9 cellular contexts compared by ENCODE assay signal in the genomic region with DNA sequence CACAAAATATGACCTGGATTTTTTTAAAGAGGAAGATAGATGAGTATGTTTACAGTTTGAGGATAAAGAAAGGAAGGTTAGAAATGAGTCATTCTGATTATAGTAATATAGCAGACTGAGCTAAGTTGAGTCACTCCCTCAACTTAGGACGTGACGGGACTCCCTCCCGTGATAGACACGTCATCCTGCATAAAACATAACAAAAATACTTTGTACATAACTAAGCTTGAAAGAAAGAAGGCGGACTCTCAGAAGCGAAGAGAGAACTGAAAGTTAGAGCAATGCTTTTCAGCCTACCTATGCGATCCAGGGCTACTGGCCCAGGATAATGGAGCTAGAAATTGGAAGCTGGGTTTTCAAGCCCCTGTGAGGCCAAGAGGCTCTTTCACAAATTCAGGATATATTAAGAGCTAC. TPM values are rescaled to one million over a fixed set of nuclear protein-coding genes. Genes with fewer than 3 reads are reported as not detected.
DNase-seq lines count a peak whose midpoint lies in the region; ATAC-seq, FAIRE-seq and TF ChIP-seq lines count a peak whose summit lies in the region.
"Had no signal": no experiment of that assay in that cellular context is flagged by ENCODE, and none has a peak within 500 bp of the region (broad histone marks: within the 10 kb centered on the region; RNA-seq: fewer than 3 reads in every experiment).

No MANE protein-coding gene starts in this region.

- peak overlapping the region; percentile 91 for H3K4me2 ChIP-seq in endothelial cell of umbilical vein (ENCODE audit: insufficient read depth, low read length)
- no peak overlapping the region for H3K4me2 ChIP-seq in neuronal stem cell (ENCODE audit: insufficient read depth, low read length, poor library complexity, severe bottlenecking)

- ATAC-seq in GM19043 (IDR thresholded peaks at IDR 0.05; ENCODE audit: low read depth, unreplicated experiment) (peak; percentile 77), HG03175 (IDR thresholded peaks at IDR 0.05; ENCODE audit: unreplicated experiment) (peak; percentile 92), Right ventricle myocardium superior (ENCODE audit: poor library complexity) (no peak)

- no peak overlapping the region for H3K14ac ChIP-seq in neuronal stem cell (ENCODE audit: low read length)

- H4K20me1 ChIP-seq in endothelial cell of umbilical vein (replicated peaks; ENCODE audit: control insufficient read depth, extremely low read depth, insufficient read depth, low read length), result no peaks in the 10 kb centered on the region

- H3K9me1 ChIP-seq in endothelial cell of umbilical vein (replicated peaks; ENCODE audit: control insufficient read depth, extremely low read depth, insufficient read depth, low read length), result no peaks in the 10 kb centered on the region

- H2AK5ac ChIP-seq in neuronal stem cell (ENCODE audit: low read depth, low read length), result no peak overlapping the region

- TF ChIP-seq POLR2A in endothelial cell of umbilical vein (IDR thresholded peaks at IDR 0.05; ENCODE audit: low read depth, low read length), result no peak

- no CpG with 5 or more reads among the region's 7 CpGs for WGBS in neuronal stem cell (ENCODE audit: extremely low coverage in 2 of 2, insufficient read length in 2 of 2, insufficient replicate concordance in 1 of 2), 2 donors

- H3K4me3 ChIP-seq in A673 (ENCODE audit: low read depth, low read length, poor library complexity, severe bottlenecking) (no peak overlapping the region), endothelial cell of umbilical vein (replicated peaks in 1 of 3; ENCODE audit: insufficient read depth in 1 of 3, low read depth in 1 of 3, low read length in 3 of 3) (peak overlapping the region in 2 of 3 experiments; percentile 12 to 63), neuronal stem cell (ENCODE audit: low read length in 2 of 2) (no peak overlapping the region)

- no peak overlapping the region for H3K4ac ChIP-seq in neuronal stem cell (ENCODE audit: low read length)

- H3K27me3 ChIP-seq in A673 (replicated peaks; ENCODE audit: insufficient read depth, low read depth, low read length, poor library complexity), result no peaks in the 10 kb centered on the region
- H3K27me3 ChIP-seq in endothelial cell of umbilical vein (ENCODE audit: control insufficient read depth in 2 of 2, insufficient read depth in 2 of 2, low read length in 2 of 2), result peaks cover 0 to 2% of the 10 kb centered on the region in 2 experiments
- no peaks in the 10 kb centered on the region for H3K27me3 ChIP-seq in neuronal stem cell (ENCODE audit: control insufficient read depth in 3 of 3, insufficient read depth in 3 of 3, low read depth in 1 of 3, low read length in 3 of 3)

- H3K23ac ChIP-seq in neuronal stem cell (ENCODE audit: low read depth, low read length, poor library complexity), result no peak overlapping the region

- H3K18ac ChIP-seq in neuronal stem cell (ENCODE audit: low read length), result no peak overlapping the region

- DNase-seq in A673 (ENCODE audit: low spot score) (peak; percentile 55), T-helper 22 cell (ENCODE audit: low read depth) (peak; percentile 15), endothelial cell of umbilical vein (ENCODE audit: low read depth, low spot score) (peak; percentile 96), neuronal stem cell (ENCODE audit: low spot score) (no peak), Right ventricle myocardium superior (no peak)
- peak; percentile 24 to 34 (median 29) for DNase-seq in stimulated activated CD4-positive, alpha-beta T cell treated with anti-CD3 and anti-CD28 coated beads, Interleukin-12 subunit alpha, Interleukin-12 subunit beta, amount 100 ng/mL, for 48 hours (ENCODE audit: low read depth in 2 of 3, low spot score in 1 of 3)

- H2AFZ ChIP-seq in endothelial cell of umbilical vein (ENCODE audit: low read depth, low read length) (peak overlapping the region; percentile 53), neuronal stem cell (ENCODE audit: low read length) (no peak overlapping the region)

- peak overlapping the region; percentile 91 for H3K9ac ChIP-seq in endothelial cell of umbilical vein (replicated peaks; ENCODE audit: extremely low read depth, insufficient read depth, low read length)
- no peak overlapping the region for H3K9ac ChIP-seq in neuronal stem cell (ENCODE audit: low read depth, low read length, poor library complexity)

- H3K27ac ChIP-seq in A673 (ENCODE audit: low read depth, low read length, poor library complexity, severe bottlenecking) (no peak overlapping the region), endothelial cell of umbilical vein (ENCODE audit: insufficient read depth, low read depth, low read length) (peak overlapping the region; percentile 92), neuronal stem cell (replicated peaks; ENCODE audit: low read length) (no peak overlapping the region)

- H4K91ac ChIP-seq in neuronal stem cell (ENCODE audit: low read depth, low read length, poor library complexity), result no peak overlapping the region

- dilution Hi-C loops in endothelial cell of umbilical vein (cut with MboI; ENCODE audit: extremely low pct_ligation_motif_present, low sequenced_read_pairs), result no loop called here

- TF ChIP-seq CTCF in A673 (conservative IDR thresholded peaks at IDR 0.05; ENCODE audit: low read depth, low read length), result no peak
- TF ChIP-seq CTCF in endothelial cell of umbilical vein (IDR thresholded peaks at IDR 0.05; ENCODE audit: extremely low read depth in 1 of 2, insufficient read depth in 1 of 2, low read depth in 1 of 2, low read length in 2 of 2), result no peak

- intact Hi-C loops in A673 (cut with micrococcal nuclease; ENCODE audit: unreplicated experiment), result no loop called here
- intact Hi-C loops in endothelial cell of umbilical vein (cut with micrococcal nuclease), result loop anchor here (1.0 to 5.0 kb wide), 3 partner anchors 132 to 362 kb away; a partner anchor contains a TSS
- intact Hi-C loops in Right ventricle myocardium superior (cut with DNase I), result no loop called here

- H3K9me3 ChIP-seq in A673 (ENCODE audit: low read depth, low read length, poor library complexity, severe bottlenecking), result no peaks in the 10 kb centered on the region
- no peaks in the 10 kb centered on the region for H3K9me3 ChIP-seq in endothelial cell of umbilical vein (replicated peaks; ENCODE audit: control insufficient read depth, insufficient read depth, low read length)
- H3K9me3 ChIP-seq in neuronal stem cell (replicated peaks in 1 of 2; ENCODE audit: control insufficient read depth in 2 of 2, insufficient read depth in 1 of 2, low read depth in 1 of 2, low read length in 2 of 2), result peaks cover 0 to 2% of the 10 kb centered on the region in 2 donors

- H3K79me1 ChIP-seq in neuronal stem cell (ENCODE audit: low read depth, low read length), result no peaks in the 10 kb centered on the region

- no TSS peak for BruUV-seq in A673 (replicated peaks; lab: Mats Ljungman, UMichigan)
- BruUV-seq in endothelial cell of umbilical vein (replicated peaks; lab: Mats Ljungman, UMichigan), result no TSS peak

- H3K79me2 ChIP-seq in endothelial cell of umbilical vein (ENCODE audit: control insufficient read depth, insufficient read depth, low read length), result no peaks in the 10 kb centered on the region

- POLR2A ChIA-PET in A673 (lab: Charles Lee; ENCODE audit: low non-redundant PET), result interaction anchor here (0.6 kb wide), 1 partner anchor 207 kb away, joined by 12 read pairs; no protein-coding TSS in a partner anchor
- POLR2A ChIA-PET in endothelial cell of umbilical vein (lab: Charles Lee), result interaction anchor here (0.6 to 1.2 kb wide), 5 partner anchors 53 to 326 kb away, joined by 3 to 9 read pairs (median 5); partner anchors contain the start of gene DESI2

- no peak overlapping the region for H2BK5ac ChIP-seq in neuronal stem cell (ENCODE audit: low read length)

- H4K8ac ChIP-seq in neuronal stem cell (ENCODE audit: low read depth, low read length), result no peak overlapping the region

- H3K4me1 ChIP-seq in A673 (ENCODE audit: insufficient read depth, low read length, poor library complexity, severe bottlenecking) (no peaks in the 10 kb centered on the region), endothelial cell of umbilical vein (ENCODE audit: control insufficient read depth, extremely low read depth, insufficient read depth, low read length) (peaks cover 15% of the 10 kb centered on the region), neuronal stem cell (ENCODE audit: control insufficient read depth in 2 of 2, insufficient read depth in 1 of 2, low read depth in 1 of 2, low read length in 2 of 2) (peaks cover 0 to 3% of the 10 kb centered on the region in 2 donors)

- CTCF ChIA-PET in A673 (lab: Charles Lee), result interaction anchor here (0.5 kb wide), 1 partner anchor 437 kb away, joined by 4 read pairs; no protein-coding TSS in a partner anchor
- CTCF ChIA-PET in endothelial cell of umbilical vein (lab: Charles Lee), result interaction anchor here (0.8 to 1.7 kb wide), 9 partner anchors 12 to 1256 kb away, joined by 3 to 17 read pairs (median 5); a partner anchor contains a TSS

- H3K36me3 ChIP-seq in A673 (ENCODE audit: insufficient read depth, low read length, poor library complexity, severe bottlenecking) (no peaks in the 10 kb centered on the region), endothelial cell of umbilical vein (ENCODE audit: control insufficient read depth in 2 of 2, extremely low read depth in 1 of 2, insufficient read depth in 2 of 2, low read length in 2 of 2) (no peaks in the 10 kb centered on the region), neuronal stem cell (replicated peaks in 1 of 2; ENCODE audit: control insufficient read depth in 2 of 2, insufficient read depth in 2 of 2, low read length in 2 of 2) (no peaks in the 10 kb centered on the region)

- H2BK12ac ChIP-seq in neuronal stem cell (ENCODE audit: low read length), result no peak overlapping the region

- FAIRE-seq in endothelial cell of umbilical vein (lab: Jason Lieb, UNC), result peak; percentile 97
- FAIRE-seq: G401.6 had no signal

- no peak overlapping the region for H2BK120ac ChIP-seq in neuronal stem cell (ENCODE audit: low read depth, low read length)

- no peak overlapping the region for H2BK15ac ChIP-seq in neuronal stem cell (ENCODE audit: low read length)

TF ChIP-seq in endothelial cell of umbilical vein, 7 proteins besides CTCF, POLR2A, EP300 and RAD21 (continues in another document):
- TF ChIP-seq JUN (IDR thresholded peaks at IDR 0.05; ENCODE audit: borderline replicate concordance, insufficient read depth, insufficient read length, low read depth) (peak; percentile 100), FOS (IDR thresholded peaks at IDR 0.05; ENCODE audit: borderline replicate concordance, insufficient read depth, low read length) (peak; percentile 98)

RNA-seq across cellular contexts. Expression of gene DESI2, which starts 53.0 kb away (rescaled TPM):
- total RNA-seq in A673 (2021) (40.7 and 47.7 TPM in 2 replicates), endothelial cell of umbilical vein (37.2 TPM in 2 replicates), Right ventricle myocardium superior (19.8 TPM)
- 20.4 and 22.9 TPM in 2 replicates for polyA plus RNA-seq in endothelial cell of umbilical vein
- 19.7 and 19.9 TPM in 2 replicates for polyA plus RNA-seq in endothelial cell of umbilical vein (2011; cell fraction: cytosol; rRNA removed)
- 23.2 TPM in 2 replicates for polyA plus RNA-seq in endothelial cell of umbilical vein (2011; cell fraction: nucleus; rRNA removed)
- 26.6 and 35.3 TPM in 2 replicates for polyA plus RNA-seq in endothelial cell of umbilical vein (2012)
- 39.5 and 43.1 TPM in 2 replicates for polyA minus RNA-seq in endothelial cell of umbilical vein
- 29.4 TPM for polyA minus RNA-seq in endothelial cell of umbilical vein (2011; cell fraction: cytosol; rRNA and poly(A)+ RNA removed)
- 28.5 and 32.0 TPM in 2 replicates for polyA minus RNA-seq in endothelial cell of umbilical vein (2011; cell fraction: nucleus; rRNA and poly(A)+ RNA removed)
- polyA plus RNA-seq in neuronal stem cell (2013, experiment 1 of 2), result 32.7 TPM
- 33.9 TPM for polyA plus RNA-seq in neuronal stem cell (2013, experiment 2 of 2)

Comparison
In these comparisons a context has a peak if more than half of its experiments do, and no peak if none do; other contexts are left out.
1. DNase-seq: peak in A673 (single experiment), T-helper 22 cell (single experiment), endothelial cell of umbilical vein (single experiment) and stimulated activated CD4-positive, alpha-beta T cell treated with anti-CD3 and anti-CD28 coated beads, Interleukin-12 subunit alpha, Interleukin-12 subunit beta, amount 100 ng/mL, for 48 hours (3 of 3); none in neuronal stem cell (single experiment) and Right ventricle myocardium superior (single experiment).
2. H3K4me3 ChIP-seq: peak in endothelial cell of umbilical vein (2 of 3); none in A673 (single experiment) and neuronal stem cell (0 of 2).